8 cellular contexts compared by ENCODE assay signal in genomic region chr4:2402053-2402452, GRCh38. TPM values are rescaled to one million over a fixed set of nuclear protein-coding genes. Genes with fewer than 3 reads are reported as not detected.
DNase-seq lines count a peak whose midpoint lies in the region; ATAC-seq, FAIRE-seq and TF ChIP-seq lines count a peak whose summit lies in the region.

No MANE protein-coding gene starts in this region.

- H4K91ac ChIP-seq in IMR-90 (ENCODE audit: insufficient read depth, low read depth, low read length) = no peak overlapping the region

- no peaks in the 10 kb centered on the region for H4K20me1 ChIP-seq in IMR-90 (ENCODE audit: insufficient read depth, low read length)

- peak overlapping the region; percentile 15 for H3K4me3 Mint-ChIP-seq in activated T-helper 1 cell treated with anti-CD3 and anti-CD28 coated beads, Interleukin-12 subunit alpha, Interleukin-12 subunit beta, Interleukin-2, Interleukin-4 antibody, amounts not matched to agents 30 ng/mL and 10 ng/mL and 1 ng/mL, durations not matched to agents 14 hours and 24 hours and 36 hours

- H2AK9ac ChIP-seq in IMR-90 (replicated peaks; ENCODE audit: low read depth, low read length, poor library complexity) = no peak overlapping the region

- no peak for FAIRE-seq in GM19239 (lab: Jason Lieb, UNC)

- H2AK5ac ChIP-seq in IMR-90 (ENCODE audit: low read depth, low read length) = no peak overlapping the region

- no peaks in the 10 kb centered on the region for H3K36me3 ChIP-seq in IMR-90 (ENCODE audit: control insufficient read depth, insufficient read depth, low read length)

- H3K18ac ChIP-seq in IMR-90 (ENCODE audit: low read depth, low read length) = no peak overlapping the region

- intact Hi-C loops in IMR-90 (cut with micrococcal nuclease) = no loop called here
- intact Hi-C loops in activated T-helper 1 cell treated with anti-CD3 and anti-CD28 coated beads, Interleukin-12 subunit alpha, Interleukin-12 subunit beta, Interleukin-2, Interleukin-4 antibody, amounts not matched to agents 30 ng/mL and 10 ng/mL and 1 ng/mL, durations not matched to agents 14 hours and 24 hours and 36 hours (cut with micrococcal nuclease) = no loop called here

- WGBS in IMR-90 (ENCODE audit: extremely low coverage in 2 of 2, insufficient read length in 1 of 2), 2 experiments = 0% methylated on average over 1 of the region's 15 CpGs; no CpG with 5 or more reads in 1 of the 2 experiments

- H3K9me1 ChIP-seq in IMR-90 (ENCODE audit: insufficient read depth, low read length) = no peaks in the 10 kb centered on the region

- no peaks in the 10 kb centered on the region for H3K79me1 ChIP-seq in IMR-90 (ENCODE audit: low read depth in 1 of 2, low read length in 2 of 2)

- no peak for TF ChIP-seq POLR2A in IMR-90 (IDR thresholded peaks at IDR 0.05; ENCODE audit: low read depth, low read length)

- H3K27me3 Mint-ChIP-seq in activated T-helper 1 cell treated with anti-CD3 and anti-CD28 coated beads, Interleukin-12 subunit alpha, Interleukin-12 subunit beta, Interleukin-2, Interleukin-4 antibody, amounts not matched to agents 30 ng/mL and 10 ng/mL and 1 ng/mL, durations not matched to agents 14 hours and 24 hours and 36 hours (ENCODE audit: insufficient read depth) = peaks cover 9% of the 10 kb centered on the region

- CTCF ChIA-PET in IMR-90 (lab: Yijun Ruan, JAX) = interaction anchor here (1.4 kb wide), 1 partner anchor 11 kb away, joined by 3 read pairs; no protein-coding TSS in a partner anchor

- dilution Hi-C loops in IMR-90 (cut with HindIII; ENCODE audit: low sequenced_read_pairs, unreplicated experiment) = no loop called here

- no peak overlapping the region for H4K8ac ChIP-seq in IMR-90 (ENCODE audit: low read depth in 2 of 2, low read length in 2 of 2)

- H3K9me3 Mint-ChIP-seq in activated T-helper 1 cell treated with anti-CD3 and anti-CD28 coated beads, Interleukin-12 subunit alpha, Interleukin-12 subunit beta, Interleukin-2, Interleukin-4 antibody, amounts not matched to agents 30 ng/mL and 10 ng/mL and 1 ng/mL, durations not matched to agents 14 hours and 24 hours and 36 hours = no peaks in the 10 kb centered on the region

- no peak overlapping the region for H4K5ac ChIP-seq in IMR-90 (ENCODE audit: low read depth, low read length)

- no peak overlapping the region for H2BK120ac ChIP-seq in IMR-90 (ENCODE audit: low read depth, low read length)

- H3K9ac ChIP-seq in IMR-90 (ENCODE audit: low read depth, low read length) = no peak overlapping the region

- H3K14ac ChIP-seq in IMR-90 (replicated peaks; ENCODE audit: low read depth, low read length) = no peak overlapping the region

- peaks cover 2% of the 10 kb centered on the region for H3K36me3 Mint-ChIP-seq in activated T-helper 1 cell treated with anti-CD3 and anti-CD28 coated beads, Interleukin-12 subunit alpha, Interleukin-12 subunit beta, Interleukin-2, Interleukin-4 antibody, amounts not matched to agents 30 ng/mL and 10 ng/mL and 1 ng/mL, durations not matched to agents 14 hours and 24 hours and 36 hours (ENCODE audit: low read depth)

- ATAC-seq in IMR-90 (ENCODE audit: low read depth) (peak; percentile 79), omental fat pad (ENCODE audit: low FRiP score) (peak; percentile 54), GM18861 (IDR thresholded peaks at IDR 0.05; ENCODE audit: unreplicated experiment) (no peak), HG02852 (IDR thresholded peaks at IDR 0.05; ENCODE audit: unreplicated experiment) (no peak)

- H3K4me3 ChIP-seq in AG10803 (ENCODE audit: low read length) = peak overlapping the region; percentile 45
- H3K4me3 ChIP-seq in IMR-90 (ENCODE audit: insufficient read depth, low read depth, low read length) = no peak overlapping the region

- peak overlapping the region; percentile 87 for H2AFZ ChIP-seq in IMR-90 (replicated peaks; ENCODE audit: low read length, poor library complexity)

- H3K56ac ChIP-seq in IMR-90 (ENCODE audit: extremely low read depth, insufficient read depth, low read length) = no peak overlapping the region

- no peak for TF ChIP-seq RAD21 in IMR-90 (IDR thresholded peaks at IDR 0.05; ENCODE audit: low read length)

- H2BK5ac ChIP-seq in IMR-90 (ENCODE audit: low read depth, low read length, poor library complexity, severe bottlenecking) = no peak overlapping the region

- in situ Hi-C loops in IMR-90 (cut with MboI; ENCODE audit: low sequenced_read_pairs) = no loop called here

- no peak overlapping the region for H3K4ac ChIP-seq in IMR-90 (ENCODE audit: low read depth, low read length)

- H3K4me2 ChIP-seq in IMR-90 (ENCODE audit: low read depth, low read length) = peak overlapping the region; percentile 47; the same call in 1 of the 2 replicates

- no TSS peak for BruUV-seq in IMR-90 (replicated peaks; lab: Mats Ljungman, UMichigan)

- no peak overlapping the region for H3K23ac ChIP-seq in IMR-90 (ENCODE audit: low read depth, low read length)

- no peaks in the 10 kb centered on the region for H3K9me3 ChIP-seq in IMR-90 (ENCODE audit: control insufficient read depth, insufficient read depth, low read length)

- peak; percentile 40 for DNase-seq in AG10803 (ENCODE audit: low read depth)
- no peak for DNase-seq in IMR-90
- DNase-seq in activated T-helper 1 cell treated with anti-CD3 and anti-CD28 coated beads, Interleukin-12 subunit alpha, Interleukin-12 subunit beta, Interleukin-2, Interleukin-4 antibody, amounts not matched to agents 30 ng/mL and 10 ng/mL and 1 ng/mL, durations not matched to agents 14 hours and 24 hours and 36 hours (ENCODE audit: low spot score) = no peak
- peak; percentile 66 for DNase-seq in globus pallidus (ENCODE audit: low spot score)
- no peak for DNase-seq in omental fat pad (ENCODE audit: low spot score)
- no peak for DNase-seq in GM19239 (ENCODE audit: insufficient read length, low spot score)

- H2BK20ac ChIP-seq in IMR-90 (ENCODE audit: low read depth, low read length) = no peak overlapping the region

- no peak overlapping the region for H3K27ac Mint-ChIP-seq in activated T-helper 1 cell treated with anti-CD3 and anti-CD28 coated beads, Interleukin-12 subunit alpha, Interleukin-12 subunit beta, Interleukin-2, Interleukin-4 antibody, amounts not matched to agents 30 ng/mL and 10 ng/mL and 1 ng/mL, durations not matched to agents 14 hours and 24 hours and 36 hours

- H3K27me3 ChIP-seq in IMR-90 (ENCODE audit: control insufficient read depth, insufficient read depth, low read length) = peaks cover 18% of the 10 kb centered on the region

- no peaks in the 10 kb centered on the region; the same call in 1 of the 2 replicates for H3K4me1 ChIP-seq in IMR-90 (ENCODE audit: control insufficient read depth, insufficient read depth, low read length)

- TF ChIP-seq CTCF in AG10803 (conservative IDR thresholded peaks at IDR 0.05; ENCODE audit: low read length) = no peak
- no peak for TF ChIP-seq CTCF in IMR-90 (conservative IDR thresholded peaks at IDR 0.05; ENCODE audit: low read depth, low read length)
- no peak for TF ChIP-seq CTCF in omental fat pad (IDR thresholded peaks at IDR 0.05)

- H2BK15ac ChIP-seq in IMR-90 (ENCODE audit: low read depth, low read length) = no peak overlapping the region

- H3K27ac ChIP-seq in IMR-90 (ENCODE audit: insufficient read depth, low read length) = no peak overlapping the region

- POLR2A ChIA-PET in IMR-90 (lab: Charles Lee; ENCODE audit: unreplicated experiment) = no interaction called here

- H3K4me1 Mint-ChIP-seq in activated T-helper 1 cell treated with anti-CD3 and anti-CD28 coated beads, Interleukin-12 subunit alpha, Interleukin-12 subunit beta, Interleukin-2, Interleukin-4 antibody, amounts not matched to agents 30 ng/mL and 10 ng/mL and 1 ng/mL, durations not matched to agents 14 hours and 24 hours and 36 hours (ENCODE audit: low read depth) = peaks cover 28% of the 10 kb centered on the region

TF ChIP-seq in IMR-90, 13 proteins besides CTCF, POLR2A, EP300 and RAD21:
- no peak for TF ChIP-seq BHLHE40 (IDR thresholded peaks at IDR 0.05; ENCODE audit: low read depth, low read length)
- no peak for TF ChIP-seq FOS (IDR thresholded peaks at IDR 0.05; ENCODE audit: low read depth, low read length)
- no peak for TF ChIP-seq RFX5 (IDR thresholded peaks at IDR 0.05; ENCODE audit: low read depth, low read length)
- no peak for TF ChIP-seq RCOR1 (IDR thresholded peaks at IDR 0.05; ENCODE audit: insufficient replicate concordance, low read length)
- no peak for TF ChIP-seq MAZ (IDR thresholded peaks at IDR 0.05; ENCODE audit: borderline replicate concordance, low read depth, low read length)
- no peak for TF ChIP-seq CHD1 (IDR thresholded peaks at IDR 0.05; ENCODE audit: low read depth, low read length)
- no peak for TF ChIP-seq NFE2L2 (IDR thresholded peaks at IDR 0.05; ENCODE audit: low read depth, low read length)
- no peak for TF ChIP-seq SMC3 (IDR thresholded peaks at IDR 0.05; ENCODE audit: low read depth, low read length)
- TF ChIP-seq MXI1 (IDR thresholded peaks at IDR 0.05; ENCODE audit: borderline replicate concordance, low read depth, low read length) = no peak

RNA-seq across cellular contexts. Expression of gene ZFYVE28, which starts 16.4 kb away (rescaled TPM):
- total RNA-seq in IMR-90 (2012; rRNA removed) (0.36 and 0.56 TPM in 2 replicates), omental fat pad (10 to 100 TPM in 2 of 4 donors, 1 to 10 TPM in 2; 7.1 to 24.5 (median 16.7) TPM)
- 1.2 and 1.4 TPM in 2 replicates for polyA plus RNA-seq in IMR-90 (2012; rRNA removed)
- polyA plus RNA-seq in IMR-90 (2012; cell fraction: cytosol; rRNA removed) = 0.14 and 0.92 TPM in 2 replicates
- 2.8 and 3.8 TPM in 2 replicates for polyA plus RNA-seq in IMR-90 (2012; cell fraction: nucleus; rRNA removed; ENCODE audit: low replicate concordance)
- 4.6 and 5.1 TPM in 2 replicates for total RNA-seq in activated T-helper 1 cell treated with anti-CD3 and anti-CD28 coated beads, Interleukin-12 subunit alpha, Interleukin-12 subunit beta, Interleukin-2, Interleukin-4 antibody, amounts not matched to agents 30 ng/mL and 10 ng/mL and 1 ng/mL, durations not matched to agents 14 hours and 24 hours and 36 hours

RNA-seq across cellular contexts. Expression of gene CFAP99, which starts 16.7 kb away (rescaled TPM):
- total RNA-seq in IMR-90 (2012; rRNA removed) (not detected in 2 replicates), omental fat pad (under 1 TPM in 2 of 4 donors, not detected in 2; 0.32 to 0.60 TPM)
- not detected in 2 replicates for polyA plus RNA-seq in IMR-90 (2012; rRNA removed)
- not detected in 2 replicates for polyA plus RNA-seq in IMR-90 (2012; cell fraction: cytosol; rRNA removed)
- not detected in 2 replicates for polyA plus RNA-seq in IMR-90 (2012; cell fraction: nucleus; rRNA removed; ENCODE audit: low replicate concordance)
- not detected in 2 replicates for total RNA-seq in activated T-helper 1 cell treated with anti-CD3 and anti-CD28 coated beads, Interleukin-12 subunit alpha, Interleukin-12 subunit beta, Interleukin-2, Interleukin-4 antibody, amounts not matched to agents 30 ng/mL and 10 ng/mL and 1 ng/mL, durations not matched to agents 14 hours and 24 hours and 36 hours

Comparison
In these comparisons a context has a peak if more than half of its experiments do, and no peak if none do; other contexts are left out.
1. DNase-seq: peak in AG10803 (single experiment) and globus pallidus (single experiment); none in IMR-90 (single experiment), activated T-helper 1 cell treated with anti-CD3 and anti-CD28 coated beads, Interleukin-12 subunit alpha, Interleukin-12 subunit beta, Interleukin-2, Interleukin-4 antibody, amounts not matched to agents 30 ng/mL and 10 ng/mL and 1 ng/mL, durations not matched to agents 14 hours and 24 hours and 36 hours (single experiment), omental fat pad (single experiment) and GM19239 (single experiment).
2. ATAC-seq: peak in IMR-90 (single experiment) and omental fat pad (single experiment); none in GM18861 (single experiment) and HG02852 (single experiment).